Comparison of ENCODE assay signal across 1 cellular context in genomic region chr19:55675661-55676354, GRCh38.
TF ChIP-seq lines count a peak whose summit lies in the region.

No MANE protein-coding gene starts in this region.

TF ChIP-seq in IMR-90, 13 proteins besides CTCF, POLR2A, EP300 and RAD21:
- TF ChIP-seq MAFK (IDR thresholded peaks at IDR 0.05; ENCODE audit: low read depth, low read length) (peak; percentile 6; the same call in 1 of the 2 replicates), RCOR1 (IDR thresholded peaks at IDR 0.05; ENCODE audit: insufficient replicate concordance, low read length) (no peak)
